ENCODE assay signal across 20 cellular contexts in genomic region chr1:62396871-62397270, GRCh38. TPM values are rescaled to one million over a fixed set of nuclear protein-coding genes. Genes with fewer than 3 reads are reported as not detected.
DNase-seq lines count a peak whose midpoint lies in the region; ATAC-seq, FAIRE-seq and TF ChIP-seq lines count a peak whose summit lies in the region.
"Had no signal": no experiment of that assay in that cellular context is flagged by ENCODE, and none has a peak within 500 bp of the region (broad histone marks: within the 10 kb centered on the region; RNA-seq: fewer than 3 reads in every experiment).

No MANE protein-coding gene starts in this region.

- H3K4me1 Mint-ChIP-seq in WTC11, result peaks cover 21% of the 10 kb centered on the region
- H3K4me1 Mint-ChIP-seq in osteocyte (ENCODE audit: unreplicated experiment), result peaks cover 11% of the 10 kb centered on the region
- H3K4me1 Mint-ChIP-seq in immature natural killer cell, result no peaks in the 10 kb centered on the region
- H3K4me1 Mint-ChIP-seq in activated T-helper 2 cell treated with anti-CD3 and anti-CD28 coated beads, Interferon-gamma antibody, Interleukin-2, Interleukin-4, amounts not matched to agents 10 μg/mL and 5 μg/mL and 100 μg/mL, durations not matched to agents 14 hours and 24 hours and 36 hours (ENCODE audit: low read depth), result no peaks in the 10 kb centered on the region
- H3K4me1 Mint-ChIP-seq: CD4-positive, alpha-beta memory T cell had no signal

- no peaks in the 10 kb centered on the region for H3K79me2 ChIP-seq in keratinocyte (ENCODE audit: control insufficient read depth, insufficient read depth, low read length)

- H3K27ac Mint-ChIP-seq in WTC11 (no peak overlapping the region), osteocyte (ENCODE audit: unreplicated experiment) (no peak overlapping the region), immature natural killer cell (no peak overlapping the region)
- no peak overlapping the region for H3K27ac Mint-ChIP-seq in activated T-helper 2 cell treated with anti-CD3 and anti-CD28 coated beads, Interferon-gamma antibody, Interleukin-2, Interleukin-4, amounts not matched to agents 10 μg/mL and 5 μg/mL and 100 μg/mL, durations not matched to agents 14 hours and 24 hours and 36 hours
- H3K27ac Mint-ChIP-seq: CD4-positive, alpha-beta memory T cell had no signal

- H3K27me3 Mint-ChIP-seq in WTC11 (ENCODE audit: low read depth), result peaks cover 6% of the 10 kb centered on the region; the same call in 1 of the 2 replicates
- peaks cover 32% of the 10 kb centered on the region for H3K27me3 Mint-ChIP-seq in osteocyte (ENCODE audit: unreplicated experiment)
- peaks cover 0 to 6% (median 3%) of the 10 kb centered on the region in 3 donors for H3K27me3 Mint-ChIP-seq in immature natural killer cell (ENCODE audit: low read depth in 3 of 3)
- peaks cover 7% of the 10 kb centered on the region for H3K27me3 Mint-ChIP-seq in activated T-helper 2 cell treated with anti-CD3 and anti-CD28 coated beads, Interferon-gamma antibody, Interleukin-2, Interleukin-4, amounts not matched to agents 10 μg/mL and 5 μg/mL and 100 μg/mL, durations not matched to agents 14 hours and 24 hours and 36 hours (ENCODE audit: low read depth)

- POLR2A ChIA-PET in WTC11 (lab: Charles Lee), result no interaction called here

- H3K36me3 ChIP-seq in H7 (replicated peaks; ENCODE audit: control insufficient read depth, insufficient read depth, low read length) (no peaks in the 10 kb centered on the region), keratinocyte (ENCODE audit: control insufficient read depth in 2 of 2, extremely low read depth in 1 of 2, insufficient read depth in 2 of 2, low read length in 2 of 2) (no peaks in the 10 kb centered on the region)

- dilution Hi-C loops in keratinocyte (cut with MboI; ENCODE audit: extremely low pct_ligation_motif_present, low sequenced_read_pairs), result no loop called here

- ATAC-seq in WTC11, result peak; percentile 61
- ATAC-seq: GM12878, HCT116 had no signal

- peak overlapping the region; percentile 55 for H2AFZ ChIP-seq in keratinocyte (ENCODE audit: control insufficient read depth, low read length)
- H2AFZ ChIP-seq: GM23248 had no signal

- H3K4me3 ChIP-seq in H7 (ENCODE audit: insufficient read depth, low read depth, low read length), result no peak overlapping the region
- peak overlapping the region in 2 of 3 experiments; percentile 21 to 24 for H3K4me3 ChIP-seq in keratinocyte (ENCODE audit: control insufficient read depth in 2 of 3, extremely low read depth in 1 of 3, insufficient read depth in 2 of 3, low read depth in 1 of 3, low read length in 3 of 3)
- H3K4me3 ChIP-seq: GM12878, GM23248 had no signal

- H3K4me2 ChIP-seq in keratinocyte (ENCODE audit: control insufficient read depth, extremely low read depth, insufficient read depth, low read depth, low read length), result peak overlapping the region; percentile 81

- H3K9me3 ChIP-seq in keratinocyte (ENCODE audit: control insufficient read depth, low read depth, low read length), result no peaks in the 10 kb centered on the region

- no peaks in the 10 kb centered on the region for H3K9me3 Mint-ChIP-seq in WTC11
- no peaks in the 10 kb centered on the region for H3K9me3 Mint-ChIP-seq in osteocyte (ENCODE audit: unreplicated experiment)
- H3K9me3 Mint-ChIP-seq in immature natural killer cell, result no peaks in the 10 kb centered on the region
- H3K9me3 Mint-ChIP-seq in activated T-helper 2 cell treated with anti-CD3 and anti-CD28 coated beads, Interferon-gamma antibody, Interleukin-2, Interleukin-4, amounts not matched to agents 10 μg/mL and 5 μg/mL and 100 μg/mL, durations not matched to agents 14 hours and 24 hours and 36 hours, result no peaks in the 10 kb centered on the region
- H3K9me3 Mint-ChIP-seq: CD4-positive, alpha-beta memory T cell had no signal

- peaks cover 2% of the 10 kb centered on the region for H3K9me1 ChIP-seq in keratinocyte (ENCODE audit: control insufficient read depth, extremely low read depth, insufficient read depth, low read length)

- H3K9ac ChIP-seq in keratinocyte (ENCODE audit: control insufficient read depth, extremely low read depth, insufficient read depth, low read length), result no peak overlapping the region
- H3K9ac ChIP-seq: GM23248 had no signal

- TF ChIP-seq CTCF in WTC11 (IDR thresholded peaks at IDR 0.05) (no peak), keratinocyte (optimal IDR thresholded peaks at IDR 0.05 in 1 of 3, IDR thresholded peaks at IDR 0.05 in 1 of 3, conservative IDR thresholded peaks at IDR 0.05 in 1 of 3; ENCODE audit: extremely low read depth in 1 of 3, insufficient read depth in 2 of 3, low read length in 3 of 3) (no peak), osteocyte (IDR thresholded peaks at IDR 0.05) (no peak)

- H3K4me1 ChIP-seq in keratinocyte (ENCODE audit: control insufficient read depth, extremely low read depth, insufficient read depth, low read length), result peaks cover 20% of the 10 kb centered on the region

- no peaks in the 10 kb centered on the region for H4K20me1 ChIP-seq in keratinocyte (ENCODE audit: control insufficient read depth, extremely low read depth, insufficient read depth, low read length)

- H3K27ac ChIP-seq in keratinocyte (ENCODE audit: control insufficient read depth, insufficient read depth, low read length), result no peak overlapping the region
- H3K27ac ChIP-seq: GM23248 had no signal

- no peak overlapping the region for H3K4me3 Mint-ChIP-seq in WTC11
- no peak overlapping the region for H3K4me3 Mint-ChIP-seq in osteocyte (ENCODE audit: unreplicated experiment)
- H3K4me3 Mint-ChIP-seq in immature natural killer cell, result no peak overlapping the region
- no peak overlapping the region for H3K4me3 Mint-ChIP-seq in activated T-helper 2 cell treated with anti-CD3 and anti-CD28 coated beads, Interferon-gamma antibody, Interleukin-2, Interleukin-4, amounts not matched to agents 10 μg/mL and 5 μg/mL and 100 μg/mL, durations not matched to agents 14 hours and 24 hours and 36 hours (ENCODE audit: low read depth)
- H3K4me3 Mint-ChIP-seq: CD4-positive, alpha-beta memory T cell had no signal

- peak; percentile 32 for DNase-seq in H7
- DNase-seq in WTC11 (ENCODE audit: low spot score), result no peak
- DNase-seq in keratinocyte (ENCODE audit: low read depth, low spot score), result no peak
- DNase-seq in osteocyte (ENCODE audit: extremely low spot score, unreplicated experiment), result peak; percentile 54
- DNase-seq in activated CD4-positive, alpha-beta T cell treated with anti-CD3 and anti-CD28 coated beads for 4 hours, result no peak
- no peak for DNase-seq in immature natural killer cell
- DNase-seq in activated T-helper 2 cell treated with anti-CD3 and anti-CD28 coated beads, Interferon-gamma antibody, Interleukin-2, Interleukin-4, amounts not matched to agents 10 μg/mL and 5 μg/mL and 100 μg/mL, durations not matched to agents 14 hours and 24 hours and 36 hours (ENCODE audit: low spot score), result no peak
- DNase-seq in G401 (ENCODE audit: low spot score), result no peak
- DNase-seq: C1 segment of cervical spinal cord; Calu3; CD4-positive, alpha-beta memory T cell; COR-L47; DMS53; DND-41; GDM1; GM23248 had no signal

- FAIRE-seq in keratinocyte (lab: Jason Lieb, UNC), result peak; percentile 9
- FAIRE-seq: GM12878, GM19239, H54 had no signal

- in situ Hi-C loops in G401 (cut with HindIII; ENCODE audit: low sequenced_read_pairs), result no loop called here

- H3K27me3 ChIP-seq in H7 (ENCODE audit: control insufficient read depth, insufficient read depth, low read length) (no peaks in the 10 kb centered on the region; the same call in 1 of the 2 replicates), keratinocyte (ENCODE audit: control insufficient read depth, extremely low read depth, insufficient read depth, low read length) (no peaks in the 10 kb centered on the region)

- intact Hi-C loops in activated T-helper 2 cell treated with anti-CD3 and anti-CD28 coated beads, Interferon-gamma antibody, Interleukin-2, Interleukin-4, amounts not matched to agents 10 μg/mL and 5 μg/mL and 100 μg/mL, durations not matched to agents 14 hours and 24 hours and 36 hours (cut with micrococcal nuclease), result no loop called here

- CTCF ChIA-PET in WTC11 (lab: Charles Lee), result interaction anchor here (1.1 to 1.5 kb wide), 2 partner anchors 9 to 221 kb away, joined by 4 to 5 read pairs; no protein-coding TSS in a partner anchor

- no peaks in the 10 kb centered on the region for H3K36me3 Mint-ChIP-seq in WTC11
- no peaks in the 10 kb centered on the region for H3K36me3 Mint-ChIP-seq in osteocyte (ENCODE audit: unreplicated experiment)
- no peaks in the 10 kb centered on the region for H3K36me3 Mint-ChIP-seq in immature natural killer cell
- no peaks in the 10 kb centered on the region for H3K36me3 Mint-ChIP-seq in activated T-helper 2 cell treated with anti-CD3 and anti-CD28 coated beads, Interferon-gamma antibody, Interleukin-2, Interleukin-4, amounts not matched to agents 10 μg/mL and 5 μg/mL and 100 μg/mL, durations not matched to agents 14 hours and 24 hours and 36 hours (ENCODE audit: low read depth)
- H3K36me3 Mint-ChIP-seq: CD4-positive, alpha-beta memory T cell had no signal

TF ChIP-seq in WTC11, 78 proteins besides CTCF, POLR2A, EP300 and RAD21 (continues in another document):
- TF ChIP-seq CREB1 (CRISPR knock-in tag; IDR thresholded peaks at IDR 0.05), result no peak
- TF ChIP-seq GABPB1 (CRISPR knock-in tag; IDR thresholded peaks at IDR 0.05), result no peak

RNA-seq across cellular contexts. Expression of gene USP1, which starts 40.0 kb away (rescaled TPM):
- total RNA-seq in H7 (2014; rRNA removed; shearing (Covaris generic)), result 58.1 and 78.1 TPM in 2 replicates
- total RNA-seq in WTC11 (2021) (34.6 to 37.4 TPM (median 35.2 TPM) in 3 replicates), osteocyte (24.6 and 25.7 TPM in 2 replicates)
- polyA plus RNA-seq in keratinocyte (3.2 to 12.0 TPM (median 8.1 TPM) in 3 replicates), immature natural killer cell (10 to 100 TPM; 22.8 to 38.2 (median 24.4) TPM)
- polyA plus RNA-seq in keratinocyte (2011; ENCODE audit: low read depth), result 16.4 TPM
- 3.5 and 7.3 TPM in 2 replicates for polyA plus RNA-seq in keratinocyte (2011; cell fraction: cytosol; rRNA removed)
- 3.0 and 4.8 TPM in 2 replicates for polyA plus RNA-seq in keratinocyte (2011; cell fraction: nucleus; rRNA removed)
- polyA plus RNA-seq in keratinocyte (2012; ENCODE audit: low replicate concordance), result 9.0 and 12.9 TPM in 2 replicates
- 1.6 to 7.9 TPM (median 1.9 TPM) in 3 replicates for polyA minus RNA-seq in keratinocyte
- polyA minus RNA-seq in keratinocyte (2011; cell fraction: cytosol; rRNA and poly(A)+ RNA removed), result 2.7 TPM
- 2.0 and 3.6 TPM in 2 replicates for polyA minus RNA-seq in keratinocyte (2011; cell fraction: nucleus; rRNA and poly(A)+ RNA removed)
- 68.0 and 69.8 TPM in 2 replicates for total RNA-seq in activated T-helper 2 cell treated with anti-CD3 and anti-CD28 coated beads, Interferon-gamma antibody, Interleukin-2, Interleukin-4, amounts not matched to agents 10 μg/mL and 5 μg/mL and 100 μg/mL, durations not matched to agents 14 hours and 24 hours and 36 hours
- 39.8 and 65.4 TPM in 2 replicates for total RNA-seq in G401 (2014; rRNA removed; shearing (Covaris generic))

Comparison
In these comparisons a context has a peak if more than half of its experiments do, and no peak if none do; other contexts are left out.
1. DNase-seq: peak in H7 (single experiment) and osteocyte (single experiment); none in WTC11 (single experiment), keratinocyte (single experiment), activated CD4-positive, alpha-beta T cell treated with anti-CD3 and anti-CD28 coated beads for 4 hours (0 of 2), immature natural killer cell (0 of 3), activated T-helper 2 cell treated with anti-CD3 and anti-CD28 coated beads, Interferon-gamma antibody, Interleukin-2, Interleukin-4, amounts not matched to agents 10 μg/mL and 5 μg/mL and 100 μg/mL, durations not matched to agents 14 hours and 24 hours and 36 hours (single experiment) and G401 (single experiment).